ENCODE assay signal across 8 cellular contexts in genomic region chr7:117871778-117872538, GRCh38. TPM values are rescaled to one million over a fixed set of nuclear protein-coding genes. Genes with fewer than 3 reads are reported as not detected.
DNase-seq lines count a peak whose midpoint lies in the region; ATAC-seq and TF ChIP-seq lines count a peak whose summit lies in the region.

No MANE protein-coding gene starts in this region.

- H3K4me3 ChIP-seq in H7 (ENCODE audit: insufficient read depth, low read depth, low read length) (peak overlapping the region; percentile 81), adipocyte (ENCODE audit: low read length) (peak overlapping the region; percentile 90), retinal pigment epithelial cell (ENCODE audit: low read length) (peak overlapping the region; percentile 80)

- peak; percentile 72 for DNase-seq in H7
- DNase-seq in adipocyte (ENCODE audit: low read depth) = peak; percentile 4
- peak; percentile 33 for DNase-seq in iPS DF 19.7 (ENCODE audit: low read depth, low spot score)
- DNase-seq in retinal pigment epithelial cell (ENCODE audit: low read depth) = no peak
- DNase-seq in NCI-H526 (lab: John Stamatoyannopoulos, UW) = no peak
- no peak for DNase-seq in activated CD8-positive, alpha-beta memory T cell treated with anti-CD3 and anti-CD28 coated beads, Interleukin-2, amount 50 U/mL, for 4 hours

- no peaks in the 10 kb centered on the region for H3K9me3 ChIP-seq in adipocyte (ENCODE audit: control insufficient read depth, low read length)

- no peak for TF ChIP-seq CTCF in retinal pigment epithelial cell (conservative IDR thresholded peaks at IDR 0.05; ENCODE audit: low read depth, low read length)

- H3K4me1 ChIP-seq in adipocyte (ENCODE audit: control insufficient read depth, insufficient read depth, low read length) = peaks cover 13% of the 10 kb centered on the region

- ATAC-seq in HG03460 (IDR thresholded peaks at IDR 0.05; ENCODE audit: unreplicated experiment) (no peak), GM21723 (IDR thresholded peaks at IDR 0.05; ENCODE audit: unreplicated experiment) (no peak)

- H3K36me3 ChIP-seq in H7 (replicated peaks; ENCODE audit: control insufficient read depth, insufficient read depth, low read length) (no peaks in the 10 kb centered on the region), adipocyte (ENCODE audit: control insufficient read depth, insufficient read depth, low read length, severe bottlenecking) (no peaks in the 10 kb centered on the region)

- H3K9ac ChIP-seq in adipocyte (ENCODE audit: low read length) = peak overlapping the region; percentile 80

- H3K27me3 ChIP-seq in H7 (ENCODE audit: control insufficient read depth, insufficient read depth, low read length) (no peaks in the 10 kb centered on the region), adipocyte (replicated peaks; ENCODE audit: control insufficient read depth, insufficient read depth, low read length) (peaks cover 6% of the 10 kb centered on the region)

RNA-seq across cellular contexts. Expression of gene CTTNBP2, which starts 1.3 kb away (rescaled TPM):
- total RNA-seq in H7 (2014; rRNA removed; shearing (Covaris generic)) = 8.7 and 11.4 TPM in 2 replicates

Comparison
In these comparisons a context has a peak if more than half of its experiments do, and no peak if none do; other contexts are left out.
1. DNase-seq: peak in H7 (single experiment), adipocyte (single experiment) and iPS DF 19.7 (single experiment); none in retinal pigment epithelial cell (single experiment), NCI-H526 (0 of 2) and activated CD8-positive, alpha-beta memory T cell treated with anti-CD3 and anti-CD28 coated beads, Interleukin-2, amount 50 U/mL, for 4 hours (single experiment).
2. Peak in every context shown above with its lines, with median percentiles within 50 percentile points of each other: H3K4me3 ChIP-seq.